ENCODE assay signal across 15 cellular contexts in genomic region chr12:83954939-83955601, GRCh38.
DNase-seq lines count a peak whose midpoint lies in the region; ATAC-seq and TF ChIP-seq lines count a peak whose summit lies in the region.
"Had no signal": no experiment of that assay in that cellular context is flagged by ENCODE, and none has a peak within 500 bp of the region (broad histone marks: within the 10 kb centered on the region; RNA-seq: fewer than 3 reads in every experiment).

No MANE protein-coding gene starts in this region.

- POLR2A ChIA-PET in OCI-LY7 (lab: Charles Lee) = no interaction called here

- H3K27me3 Mint-ChIP-seq in type B pancreatic cell = no peaks in the 10 kb centered on the region
- H3K27me3 Mint-ChIP-seq in activated T-helper 17 cell treated with anti-CD3 and anti-CD28 coated beads, Interleukin-2, amount 50 U/mL, for 72 hours = no peaks in the 10 kb centered on the region

- H4K20me1 ChIP-seq in OCI-LY7 (ENCODE audit: insufficient read depth, low read length) = no peaks in the 10 kb centered on the region

- no peak for ATAC-seq in heart left ventricle
- ATAC-seq in GM18907 (IDR thresholded peaks at IDR 0.05; ENCODE audit: unreplicated experiment) = no peak
- no peak for ATAC-seq in activated T-helper 17 cell treated with anti-CD3 and anti-CD28 coated beads, Interleukin-2, amount 50 U/mL, for 72 hours (replicated peaks)
- ATAC-seq: stimulated activated effector memory CD8-positive, alpha-beta T cell treated with anti-CD3 and anti-CD28 coated beads, Interleukin-12 subunit alpha, Interleukin-12 subunit beta, amount 100 ng/mL, for 72 hours had no signal

- H3K9me3 ChIP-seq in cardiac muscle cell (ENCODE audit: low read depth) (no peaks in the 10 kb centered on the region), heart left ventricle (peaks cover 0 to 8% (median 0%) of the 10 kb centered on the region in 12 donors), OCI-LY7 (ENCODE audit: low read length) (no peaks in the 10 kb centered on the region)
- H3K9me3 ChIP-seq: prostate gland had no signal

- H3K79me2 ChIP-seq in OCI-LY7 (ENCODE audit: insufficient read depth, low read depth, low read length) = no peaks in the 10 kb centered on the region

- H3K36me3 Mint-ChIP-seq in type B pancreatic cell = no peaks in the 10 kb centered on the region
- H3K36me3 Mint-ChIP-seq in activated T-helper 17 cell treated with anti-CD3 and anti-CD28 coated beads, Interleukin-2, amount 50 U/mL, for 72 hours (ENCODE audit: low read depth) = no peaks in the 10 kb centered on the region
- H3K36me3 Mint-ChIP-seq: stimulated activated effector memory CD8-positive, alpha-beta T cell treated with anti-CD3 and anti-CD28 coated beads, Interleukin-12 subunit alpha, Interleukin-12 subunit beta, amount 100 ng/mL, for 72 hours had no signal

- BruUV-seq in OCI-LY7 (replicated peaks; lab: Mats Ljungman, UMichigan) = no TSS peak

- H3K4me1 ChIP-seq in cardiac muscle cell (ENCODE audit: low read depth) (no peaks in the 10 kb centered on the region), heart left ventricle (no peaks in the 10 kb centered on the region), OCI-LY7 (ENCODE audit: insufficient read depth, low read length, poor library complexity, severe bottlenecking) (no peaks in the 10 kb centered on the region)
- H3K4me1 ChIP-seq: prostate gland had no signal

- no peak overlapping the region for H3K4me3 Mint-ChIP-seq in type B pancreatic cell
- H3K4me3 Mint-ChIP-seq in activated T-helper 17 cell treated with anti-CD3 and anti-CD28 coated beads, Interleukin-2, amount 50 U/mL, for 72 hours = no peak overlapping the region
- H3K4me3 Mint-ChIP-seq: activated T-helper 1 cell treated with anti-CD3 and anti-CD28 coated beads, Interleukin-12 subunit alpha, Interleukin-12 subunit beta, Interleukin-2, Interleukin-4 antibody, amounts not matched to agents 30 ng/mL and 10 ng/mL and 1 ng/mL, durations not matched to agents 14 hours and 24 hours and 36 hours; stimulated activated effector memory CD8-positive, alpha-beta T cell treated with anti-CD3 and anti-CD28 coated beads, Interleukin-12 subunit alpha, Interleukin-12 subunit beta, amount 100 ng/mL, for 72 hours had no signal

- H3K4me3 ChIP-seq in cardiac muscle cell (no peak overlapping the region), heart left ventricle (no peak overlapping the region), OCI-LY7 (ENCODE audit: low read depth, low read length, poor library complexity, severe bottlenecking) (no peak overlapping the region), fibroblast of mammary gland (ENCODE audit: control insufficient read depth, low read depth, low read length) (no peak overlapping the region)
- H3K4me3 ChIP-seq: prostate gland had no signal

- intact Hi-C loops in heart left ventricle (cut with DNase I) (no loop called here), OCI-LY7 (cut with micrococcal nuclease; ENCODE audit: unreplicated experiment) (no loop called here)

- H3K4me2 ChIP-seq in OCI-LY7 (ENCODE audit: low read length) = no peak overlapping the region

- H3K27ac Mint-ChIP-seq in type B pancreatic cell = no peak overlapping the region
- no peak overlapping the region for H3K27ac Mint-ChIP-seq in activated T-helper 17 cell treated with anti-CD3 and anti-CD28 coated beads, Interleukin-2, amount 50 U/mL, for 72 hours
- H3K27ac Mint-ChIP-seq: activated T-helper 1 cell treated with anti-CD3 and anti-CD28 coated beads, Interleukin-12 subunit alpha, Interleukin-12 subunit beta, Interleukin-2, Interleukin-4 antibody, amounts not matched to agents 30 ng/mL and 10 ng/mL and 1 ng/mL, durations not matched to agents 14 hours and 24 hours and 36 hours; stimulated activated effector memory CD8-positive, alpha-beta T cell treated with anti-CD3 and anti-CD28 coated beads, Interleukin-12 subunit alpha, Interleukin-12 subunit beta, amount 100 ng/mL, for 72 hours had no signal

- H3K4me1 Mint-ChIP-seq in type B pancreatic cell (ENCODE audit: unreplicated experiment) = no peaks in the 10 kb centered on the region
- H3K4me1 Mint-ChIP-seq in activated T-helper 17 cell treated with anti-CD3 and anti-CD28 coated beads, Interleukin-2, amount 50 U/mL, for 72 hours = no peaks in the 10 kb centered on the region
- H3K4me1 Mint-ChIP-seq: stimulated activated effector memory CD8-positive, alpha-beta T cell treated with anti-CD3 and anti-CD28 coated beads, Interleukin-12 subunit alpha, Interleukin-12 subunit beta, amount 100 ng/mL, for 72 hours had no signal

- TF ChIP-seq POLR2A in heart left ventricle (IDR thresholded peaks at IDR 0.05) = no peak

- TF ChIP-seq CTCF in cardiac muscle cell (IDR thresholded peaks at IDR 0.05; ENCODE audit: low read depth, low read length) (peak; percentile 20), heart left ventricle (IDR thresholded peaks at IDR 0.05) (no peak), OCI-LY7 (conservative IDR thresholded peaks at IDR 0.05; ENCODE audit: low read length) (peak; percentile 36; the same call in 1 of the 2 replicates), fibroblast of mammary gland (conservative IDR thresholded peaks at IDR 0.05; ENCODE audit: control insufficient read depth, insufficient read depth, low read depth, low read length) (peak; percentile 16), type B pancreatic cell (conservative IDR thresholded peaks at IDR 0.05) (peak; percentile 36)

- H3K27me3 ChIP-seq in cardiac muscle cell = no peaks in the 10 kb centered on the region
- no peaks in the 10 kb centered on the region for H3K27me3 ChIP-seq in heart left ventricle

- WGBS in heart left ventricle, 4 donors = 63 to 76% (median 69%) methylated on average over 3 of the region's 3 CpGs

- peak in 1 of 2 donors; percentile 10 for DNase-seq in cardiac muscle cell (ENCODE audit: low read depth in 1 of 2, low spot score in 1 of 2)
- no peak for DNase-seq in heart left ventricle
- DNase-seq in OCI-LY7 (ENCODE audit: low spot score) = no peak
- no peak for DNase-seq in fibroblast of mammary gland (ENCODE audit: low read depth)
- DNase-seq in type B pancreatic cell (ENCODE audit: extremely low spot score, unreplicated experiment) = no peak
- DNase-seq in MV-4-11 (lab: John Stamatoyannopoulos, UW) = no peak
- DNase-seq: activated CD4-positive, alpha-beta T cell treated with anti-CD3 and anti-CD28 coated beads for 48 hours; DND-41; NCI-H1930; NK-92 treated with Interleukin-12 subunit alpha and Interleukin-12 subunit beta, amount 100 ng/mL, for 24 hours had no signal

- H2AFZ ChIP-seq in OCI-LY7 (ENCODE audit: low read length) = no peak overlapping the region

- H3K27ac ChIP-seq in cardiac muscle cell (no peak overlapping the region), heart left ventricle (no peak overlapping the region), OCI-LY7 (ENCODE audit: low read depth, low read length, poor library complexity, severe bottlenecking) (no peak overlapping the region)
- H3K27ac ChIP-seq: prostate gland had no signal

- CTCF ChIA-PET in OCI-LY7 (lab: Charles Lee; ENCODE audit: unreplicated experiment) = no interaction called here

- no peaks in the 10 kb centered on the region for H3K36me3 ChIP-seq in cardiac muscle cell
- no peaks in the 10 kb centered on the region for H3K36me3 ChIP-seq in heart left ventricle
- no peaks in the 10 kb centered on the region for H3K36me3 ChIP-seq in OCI-LY7 (ENCODE audit: insufficient read depth, low read length)
- H3K36me3 ChIP-seq: prostate gland had no signal

- no peaks in the 10 kb centered on the region for H3K9me3 Mint-ChIP-seq in type B pancreatic cell
- peaks cover 5% of the 10 kb centered on the region for H3K9me3 Mint-ChIP-seq in activated T-helper 17 cell treated with anti-CD3 and anti-CD28 coated beads, Interleukin-2, amount 50 U/mL, for 72 hours
- H3K9me3 Mint-ChIP-seq: activated T-helper 1 cell treated with anti-CD3 and anti-CD28 coated beads, Interleukin-12 subunit alpha, Interleukin-12 subunit beta, Interleukin-2, Interleukin-4 antibody, amounts not matched to agents 30 ng/mL and 10 ng/mL and 1 ng/mL, durations not matched to agents 14 hours and 24 hours and 36 hours had no signal

- H3K9me2 ChIP-seq in OCI-LY7 (ENCODE audit: insufficient read depth, low read length) = no peaks in the 10 kb centered on the region

Comparison
In these comparisons a context has a peak if more than half of its experiments do, and no peak if none do; other contexts are left out.
1. CTCF ChIP-seq: peak in cardiac muscle cell (single experiment), OCI-LY7 (single experiment), fibroblast of mammary gland (single experiment) and type B pancreatic cell (single experiment); none in heart left ventricle (0 of 12).